ENCODE assay signal across 7 cellular contexts in genomic region chr4:92952897-92953296, GRCh38.
"Had no signal": no experiment of that assay in that cellular context is flagged by ENCODE, and none has a peak within 500 bp of the region (broad histone marks: within the 10 kb centered on the region; RNA-seq: fewer than 3 reads in every experiment).

No MANE protein-coding gene starts in this region.

- DNase-seq: GM23248, HFFc6 had no signal

- ATAC-seq: HCT116, HepG2 had no signal

- H3K27ac ChIP-seq: GM23248, HL-60 had no signal

- H3K27me3 Mint-ChIP-seq: IgD-negative memory B cell had no signal

- H3K9ac ChIP-seq: GM23248 had no signal

- H3K36me3 Mint-ChIP-seq: IgD-negative memory B cell had no signal

- H3K4me3 Mint-ChIP-seq: HFFc6, IgD-negative memory B cell had no signal

- H3K36me3 ChIP-seq: HAP-1 had no signal

- H3K4me3 ChIP-seq: GM23248, HAP-1 had no signal

- H3K9me3 Mint-ChIP-seq: IgD-negative memory B cell had no signal

- H3K9me3 ChIP-seq: HAP-1 had no signal

- H2AFZ ChIP-seq: GM23248 had no signal

- H3K27ac Mint-ChIP-seq: HFFc6, IgD-negative memory B cell had no signal

- H3K4me1 ChIP-seq: HAP-1 had no signal
